ENCODE assay signal across 35 cellular contexts in genomic region chr3:171904829-171905228, GRCh38.
A peak's percentile ranks its signal among the peaks of the same experiment; 100 is the strongest.
DNase-seq lines count a peak whose midpoint lies in the region; ATAC-seq, FAIRE-seq and TF ChIP-seq lines count a peak whose summit lies in the region.
"Had no signal": no experiment of that assay in that cellular context is flagged by ENCODE, and none has a peak within 500 bp of the region (broad histone marks: within the 10 kb centered on the region; RNA-seq: fewer than 3 reads in every experiment).

No MANE protein-coding gene starts in this region.

- intact Hi-C loops in kidney (cut with DNase I), result no loop called here

- POLR2A ChIA-PET in naive thymus-derived CD8-positive, alpha-beta T cell (lab: Charles Lee), result no interaction called here

- no peaks in the 10 kb centered on the region for H3K79me2 ChIP-seq in Karpas-422 (ENCODE audit: low read length)

- H3K4me1 ChIP-seq in Karpas-422 (ENCODE audit: low read length), result no peaks in the 10 kb centered on the region
- H3K4me1 ChIP-seq in kidney (ENCODE audit: control insufficient read depth in 1 of 2, insufficient read depth in 1 of 2, low read depth in 1 of 2, low read length in 2 of 2), result no peaks in the 10 kb centered on the region
- H3K4me1 ChIP-seq: esophagus muscularis mucosa had no signal

- no peaks in the 10 kb centered on the region for H3K9me3 ChIP-seq in Karpas-422 (ENCODE audit: low read length)
- no peaks in the 10 kb centered on the region for H3K9me3 ChIP-seq in kidney (ENCODE audit: control insufficient read depth in 1 of 2, low read length in 2 of 2)
- H3K9me3 ChIP-seq: esophagus muscularis mucosa had no signal

- peaks cover 0 to 3% (median 0%) of the 10 kb centered on the region in 9 donors for H3K9me3 Mint-ChIP-seq in naive thymus-derived CD8-positive, alpha-beta T cell
- H3K9me3 Mint-ChIP-seq: activated naive CD8-positive, alpha-beta T cell treated with anti-CD3 and anti-CD28 coated beads, Interleukin-2, amount 50 U/mL, for 24 hours; activated T-cell treated with anti-CD3 and anti-CD28 coated beads, Interleukin-2, amount 50 U/mL, for 72 hours; dendritic cell treated with granulocyte-macrophage colony-stimulating factor and Interleukin-4, amounts not matched to agents 40 ng/mL and 50 ng/mL, for 4 days; T-helper 1 cell treated with Interleukin-12 subunit alpha and Interleukin-12 subunit beta and Interleukin-4 antibody, amounts not matched to agents 30 μg/mL and 1 μg/mL, for 36 hours had no signal

- H3K9me2 ChIP-seq in Karpas-422 (replicated peaks; ENCODE audit: insufficient read depth, low read length), result no peaks in the 10 kb centered on the region

- no peaks in the 10 kb centered on the region for H4K20me1 ChIP-seq in Karpas-422 (ENCODE audit: insufficient read depth, low read depth, low read length)

- H3K27me3 ChIP-seq in Karpas-422 (ENCODE audit: low read length), result no peaks in the 10 kb centered on the region
- H3K27me3 ChIP-seq: esophagus muscularis mucosa had no signal

- no peak for ATAC-seq in naive thymus-derived CD8-positive, alpha-beta T cell
- ATAC-seq: activated CD8-positive, alpha-beta memory T cell treated with anti-CD3 and anti-CD28 coated beads, Interleukin-2, amount 10 ng/mL, durations not matched to agents 7 days and 5 days; activated naive CD8-positive, alpha-beta T cell treated with anti-CD3 and anti-CD28 coated beads, Interleukin-2, amount 50 U/mL, for 24 hours; activated T-cell treated with anti-CD3 and anti-CD28 coated beads, Interleukin-2, amount 50 U/mL, for 72 hours; GM23338; left ventricle myocardium superior; PC-3; Right ventricle myocardium inferior; SK-N-SH treated with all-trans-retinoic acid at 6 μM for 48 hours had no signal

- no peaks in the 10 kb centered on the region for H3K4me1 Mint-ChIP-seq in naive thymus-derived CD8-positive, alpha-beta T cell
- H3K4me1 Mint-ChIP-seq: activated CD8-positive, alpha-beta memory T cell treated with anti-CD3 and anti-CD28 coated beads, Interleukin-2, amount 10 ng/mL, durations not matched to agents 7 days and 5 days; activated naive CD8-positive, alpha-beta T cell treated with anti-CD3 and anti-CD28 coated beads, Interleukin-2, amount 50 U/mL, for 24 hours; CD4-positive, CD25-positive, alpha-beta regulatory T cell; central memory CD8-positive, alpha-beta T cell; GM23338 had no signal

- H3K4me3 ChIP-seq in choroid plexus epithelial cell (ENCODE audit: low read depth, low read length), result no peak overlapping the region
- no peak overlapping the region for H3K4me3 ChIP-seq in fibroblast of villous mesenchyme (ENCODE audit: low read depth, low read length)
- no peak overlapping the region for H3K4me3 ChIP-seq in Karpas-422 (ENCODE audit: low read length)
- no peak overlapping the region for H3K4me3 ChIP-seq in kidney (ENCODE audit: low read length in 2 of 2)
- H3K4me3 ChIP-seq: esophagus muscularis mucosa, GM23338 had no signal

- no peaks in the 10 kb centered on the region for H3K36me3 Mint-ChIP-seq in naive thymus-derived CD8-positive, alpha-beta T cell
- H3K36me3 Mint-ChIP-seq: activated CD8-positive, alpha-beta memory T cell treated with anti-CD3 and anti-CD28 coated beads, Interleukin-2, amount 10 ng/mL, durations not matched to agents 7 days and 5 days; CD4-positive, CD25-positive, alpha-beta regulatory T cell had no signal

- H3K4me2 ChIP-seq in Karpas-422 (ENCODE audit: low read depth, low read length, poor library complexity, severe bottlenecking), result no peak overlapping the region
- H3K4me2 ChIP-seq: GM23338 had no signal

- H3K4me3 Mint-ChIP-seq in naive thymus-derived CD8-positive, alpha-beta T cell, result no peak overlapping the region
- H3K4me3 Mint-ChIP-seq: activated CD8-positive, alpha-beta memory T cell treated with anti-CD3 and anti-CD28 coated beads, Interleukin-2, amount 10 ng/mL, durations not matched to agents 7 days and 5 days; activated naive CD8-positive, alpha-beta T cell treated with anti-CD3 and anti-CD28 coated beads, Interleukin-2, amount 50 U/mL, for 24 hours; activated T-cell treated with anti-CD3 and anti-CD28 coated beads, Interleukin-2, amount 50 U/mL, for 72 hours; CD4-positive, CD25-positive, alpha-beta regulatory T cell; central memory CD8-positive, alpha-beta T cell; dendritic cell treated with granulocyte-macrophage colony-stimulating factor and Interleukin-4, amounts not matched to agents 40 ng/mL and 50 ng/mL, for 4 days; GM23338; T-helper 1 cell treated with Interleukin-12 subunit alpha and Interleukin-12 subunit beta and Interleukin-4 antibody, amounts not matched to agents 30 μg/mL and 1 μg/mL, for 36 hours had no signal

- TF ChIP-seq CTCF in choroid plexus epithelial cell (conservative IDR thresholded peaks at IDR 0.05; ENCODE audit: low read depth, low read length), result no peak
- no peak for TF ChIP-seq CTCF in fibroblast of villous mesenchyme (IDR thresholded peaks at IDR 0.05; ENCODE audit: insufficient read depth, low read depth, low read length)
- no peak for TF ChIP-seq CTCF in kidney (IDR thresholded peaks at IDR 0.05; ENCODE audit: borderline replicate concordance, extremely low read depth, insufficient read depth)

- H3K36me3 ChIP-seq in Karpas-422 (ENCODE audit: insufficient read depth, low read length) (no peaks in the 10 kb centered on the region), kidney (ENCODE audit: control insufficient read depth in 1 of 2, insufficient read depth in 2 of 2, low read length in 2 of 2) (no peaks in the 10 kb centered on the region)
- H3K36me3 ChIP-seq: esophagus muscularis mucosa had no signal

- DNase-seq in NCI-H2227 (lab: John Stamatoyannopoulos, UW; ENCODE audit: unreplicated experiment) (peak; percentile 6), NCI-H2227 treated with DMSO at 0.1 percent for 48 hours (lab: John Stamatoyannopoulos, UW) (no peak), choroid plexus epithelial cell (ENCODE audit: low read depth) (peak; percentile 16), fibroblast of villous mesenchyme (ENCODE audit: low read depth) (peak; percentile 64), renal cortical epithelial cell (ENCODE audit: low read depth) (peak; percentile 12), Karpas-422 (no peak), kidney (no peak)
- DNase-seq in naive thymus-derived CD8-positive, alpha-beta T cell, result no peak
- DNase-seq: activated CD8-positive, alpha-beta memory T cell treated with anti-CD3 and anti-CD28 coated beads, Interleukin-2, amount 10 ng/mL, durations not matched to agents 7 days and 5 days; activated naive CD4-positive, alpha-beta T cell; activated naive CD8-positive, alpha-beta T cell treated with anti-CD3 and anti-CD28 coated beads, Interleukin-2, amount 50 U/mL, for 24 hours; activated T-cell treated with anti-CD3 and anti-CD28 coated beads, Interleukin-2, amount 50 U/mL, for 72 hours; Calu3; CD4-positive, CD25-positive, alpha-beta regulatory T cell; DMS79; left ventricle myocardium superior; NCI-H1048; NCI-H1694; NCI-H526; NK-92 treated with Interleukin-12 subunit alpha and Interleukin-12 subunit beta, amount 100 ng/mL, for 24 hours; PC-3; posterior cingulate gyrus; right cardiac atrium; stimulated activated CD4-positive, alpha-beta T cell treated with anti-CD3 and anti-CD28 coated beads, Interleukin-1b, Interleukin-23, amount 100 ng/mL, for 48 hours; stimulated activated naive CD4-positive, alpha-beta T cell treated with Interleukin-2 at 50 U/mL for 16 hours had no signal

- no peak overlapping the region for H2AFZ ChIP-seq in Karpas-422 (ENCODE audit: low read length)
- H2AFZ ChIP-seq: GM23338 had no signal

- H3K27ac Mint-ChIP-seq in naive thymus-derived CD8-positive, alpha-beta T cell, result no peak overlapping the region
- H3K27ac Mint-ChIP-seq: activated CD8-positive, alpha-beta memory T cell treated with anti-CD3 and anti-CD28 coated beads, Interleukin-2, amount 10 ng/mL, durations not matched to agents 7 days and 5 days; activated naive CD8-positive, alpha-beta T cell treated with anti-CD3 and anti-CD28 coated beads, Interleukin-2, amount 50 U/mL, for 24 hours; activated T-cell treated with anti-CD3 and anti-CD28 coated beads, Interleukin-2, amount 50 U/mL, for 72 hours; CD4-positive, CD25-positive, alpha-beta regulatory T cell; dendritic cell treated with granulocyte-macrophage colony-stimulating factor and Interleukin-4, amounts not matched to agents 40 ng/mL and 50 ng/mL, for 4 days; GM23338; T-helper 1 cell treated with Interleukin-12 subunit alpha and Interleukin-12 subunit beta and Interleukin-4 antibody, amounts not matched to agents 30 μg/mL and 1 μg/mL, for 36 hours had no signal

- H3K27ac ChIP-seq in Karpas-422 (ENCODE audit: low read length) (no peak overlapping the region), kidney (ENCODE audit: low read depth in 2 of 2, low read length in 2 of 2) (no peak overlapping the region)
- H3K27ac ChIP-seq: 22Rv1, esophagus muscularis mucosa, HL-60 had no signal

- H3K9ac ChIP-seq in Karpas-422 (ENCODE audit: low read length) (no peak overlapping the region), kidney (ENCODE audit: low read length in 2 of 2) (no peak overlapping the region)

- H3K27me3 Mint-ChIP-seq in naive thymus-derived CD8-positive, alpha-beta T cell, result peaks cover 0 to 16% (median 7%) of the 10 kb centered on the region in 5 donors
- H3K27me3 Mint-ChIP-seq: dendritic cell treated with granulocyte-macrophage colony-stimulating factor and Interleukin-4, amounts not matched to agents 40 ng/mL and 50 ng/mL, for 4 days had no signal

- FAIRE-seq in kidney (lab: Jason Lieb, UNC), result no peak
- FAIRE-seq: TTC549 had no signal

Comparison
In these comparisons a context has a peak if more than half of its experiments do, and no peak if none do; other contexts are left out.
1. DNase-seq: peak in NCI-H2227 (single experiment), choroid plexus epithelial cell (single experiment), fibroblast of villous mesenchyme (single experiment) and renal cortical epithelial cell (single experiment); none in NCI-H2227 treated with DMSO at 0.1 percent for 48 hours (single experiment), Karpas-422 (single experiment), kidney (single experiment) and naive thymus-derived CD8-positive, alpha-beta T cell (0 of 10).